ENCODE assay signal across 16 cellular contexts in the genomic region with DNA sequence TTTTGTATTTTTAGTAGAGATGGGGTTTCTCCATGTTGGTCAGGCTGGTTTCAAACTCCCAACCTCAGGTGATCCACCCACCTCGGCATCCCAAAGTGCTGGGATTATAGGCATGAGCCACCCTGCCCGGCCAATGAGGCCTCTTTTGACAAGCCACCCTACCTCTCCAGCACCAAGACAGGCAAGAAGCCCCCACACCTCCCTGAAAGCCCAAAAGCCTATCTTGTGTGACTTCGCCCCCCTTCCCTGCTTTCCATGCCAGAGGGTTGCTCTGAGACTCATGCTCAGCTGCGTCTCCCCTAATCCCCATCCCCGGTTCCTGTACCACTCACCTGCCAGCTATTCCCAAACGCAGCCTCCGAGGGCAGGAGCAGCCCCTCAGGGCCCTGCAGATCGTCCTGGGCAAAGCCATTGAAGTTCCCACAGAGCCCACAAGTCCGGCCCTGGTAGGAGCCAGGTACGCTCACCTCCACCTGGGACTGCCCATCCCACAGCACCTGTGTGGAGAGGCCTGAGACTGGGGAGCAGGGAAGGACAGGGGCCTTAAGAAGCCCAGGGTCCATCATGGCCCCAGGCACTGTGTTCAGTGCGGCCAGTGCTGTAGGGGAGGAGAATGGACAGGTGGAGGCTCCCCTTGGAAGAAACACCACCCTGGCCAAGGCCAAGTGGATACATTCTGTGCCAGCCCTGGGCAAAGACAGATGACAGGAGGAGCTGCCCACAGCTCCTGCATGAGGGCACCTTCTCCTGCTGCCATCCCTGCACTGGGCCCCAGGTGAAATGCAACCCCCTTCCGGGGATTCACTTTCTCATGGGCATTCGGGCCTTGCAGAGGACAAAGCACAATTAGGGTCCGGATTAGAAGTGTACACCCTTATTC. TPM values are rescaled to one million over a fixed set of nuclear protein-coding genes. Genes with fewer than 3 reads are reported as not detected.
"Had no signal": no experiment of that assay in that cellular context is flagged by ENCODE, and none has a peak within 500 bp of the region (broad histone marks: within the 10 kb centered on the region; RNA-seq: fewer than 3 reads in every experiment).

No MANE protein-coding gene starts in this region.

- H3K27ac ChIP-seq: epithelial cell of prostate, neural progenitor cell, tibial artery, uterus had no signal

- H3K9me3 ChIP-seq: tibial artery, uterus had no signal

- H3K4me3 ChIP-seq: neural progenitor cell, tibial artery, uterus had no signal

- H3K36me3 ChIP-seq: neural progenitor cell, tibial artery, uterus had no signal

- ATAC-seq: activated T-cell treated with anti-CD3 and anti-CD28 coated beads, Interleukin-2, amount 50 U/mL, for 4 hours had no signal

- H3K9ac ChIP-seq: neural progenitor cell had no signal

- H2AFZ ChIP-seq: neural progenitor cell had no signal

- DNase-seq: activated CD4-positive, alpha-beta memory T cell treated with anti-CD3 and anti-CD28 coated beads for 36 hours; activated CD4-positive, alpha-beta T cell treated with anti-CD3 and anti-CD28 coated beads for 1 hour; activated effector memory CD4-positive, alpha-beta T cell treated with anti-CD3 and anti-CD28 coated beads, Interleukin-2, amount 50 U/mL, for 16 hours; activated T-cell treated with anti-CD3 and anti-CD28 coated beads, Interleukin-2, amount 50 U/mL, for 4 hours; amniotic stem cell; effector CD8-positive, alpha-beta T cell; foreskin melanocyte; naive B cell; retina; stimulated activated CD4-positive, alpha-beta T cell treated with anti-CD3 and anti-CD28 coated beads, Interleukin-4, amount 100 ng/mL, for 24 hours; stimulated activated naive CD4-positive, alpha-beta T cell; uterus had no signal

- H3K27me3 ChIP-seq: neural progenitor cell, uterus had no signal

- H3K4me2 ChIP-seq: neural progenitor cell had no signal

- H3K4me1 ChIP-seq: tibial artery, uterus had no signal

RNA-seq across cellular contexts. Expression of a gene that starts 59.3 kb away (rescaled TPM):
- polyA plus RNA-seq: fibroblast of lung had no signal
